ENCODE assay signal across 8 cellular contexts in the genomic region with DNA sequence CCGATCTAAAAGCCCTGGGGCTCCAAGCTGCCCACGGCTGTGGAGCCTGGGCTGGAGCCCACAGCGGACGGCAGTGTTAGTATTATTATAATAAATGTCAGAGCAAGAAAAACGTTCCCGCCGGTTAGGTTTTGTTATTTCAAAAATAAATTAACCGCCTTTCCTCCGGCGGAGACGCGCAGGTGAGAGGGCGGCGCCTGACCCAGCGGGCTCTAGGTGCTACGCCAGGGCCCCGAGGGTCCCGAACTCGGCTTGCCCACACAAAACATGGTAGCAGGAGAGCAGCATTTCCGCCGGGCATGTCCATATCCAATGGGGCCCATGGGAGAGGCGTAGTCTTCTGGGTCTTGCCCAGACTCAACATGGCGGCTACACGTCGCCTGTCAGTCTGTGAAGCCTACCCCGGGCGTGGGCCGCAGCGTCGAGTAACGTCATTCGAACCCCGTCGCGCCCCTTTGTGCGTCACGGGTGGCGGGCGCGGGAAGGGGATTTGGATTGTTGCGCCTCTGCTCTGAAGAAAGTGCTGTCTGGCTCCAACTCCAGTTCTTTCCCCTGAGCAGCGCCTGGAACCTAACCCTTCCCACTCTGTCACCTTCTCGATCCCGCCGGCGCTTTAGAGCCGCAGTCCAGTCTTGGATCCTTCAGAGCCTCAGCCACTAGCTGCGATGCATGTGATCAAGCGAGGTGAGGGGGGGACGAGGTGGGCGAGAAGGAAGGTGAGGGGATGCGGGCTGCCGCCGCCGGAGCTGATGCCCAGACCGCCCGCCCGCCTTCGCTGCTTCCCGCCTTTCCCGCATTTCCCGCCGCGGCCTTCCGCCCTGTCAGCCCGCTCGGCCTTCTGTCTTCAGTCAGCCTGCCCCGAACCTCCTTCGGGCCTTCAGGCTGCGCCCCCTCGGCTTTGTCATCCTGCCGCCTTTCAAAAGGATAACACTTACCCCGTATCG. TPM values are rescaled to one million over a fixed set of nuclear protein-coding genes. Genes with fewer than 3 reads are reported as not detected.
DNase-seq lines count a peak whose midpoint lies in the region; FAIRE-seq and TF ChIP-seq lines count a peak whose summit lies in the region.

A gene (plus strand): TSS at position 452 of the 944 bp plus-strand sequence. CDS start 214 bp downstream, at position 666.

- no peak for FAIRE-seq in frontal cortex (lab: Jason Lieb, UNC)

- peak within 1 kb of the TSS; percentile 91 for H2BK5ac ChIP-seq in neuronal stem cell (ENCODE audit: low read length)

- intact Hi-C loops in activated naive CD4-positive, alpha-beta T cell treated with anti-CD3 and anti-CD28 coated beads for 36 hours (cut with micrococcal nuclease): loop anchor here (1.0 kb wide), 3 partner anchors 240 to 297 kb away; a partner anchor contains a TSS

- H3K79me1 ChIP-seq in neuronal stem cell (ENCODE audit: low read depth, low read length): peaks cover 2% of the 10 kb centered on the region

- no peak within 1 kb of the TSS for H3K4ac ChIP-seq in neuronal stem cell (ENCODE audit: low read length)

- peaks cover 36% of the 10 kb centered on the region for H3K36me3 Mint-ChIP-seq in activated naive CD4-positive, alpha-beta T cell treated with anti-CD3 and anti-CD28 coated beads for 36 hours (ENCODE audit: low read depth)

- H3K4me1 ChIP-seq in neuronal stem cell (ENCODE audit: control insufficient read depth in 2 of 2, insufficient read depth in 1 of 2, low read depth in 1 of 2, low read length in 2 of 2): peaks cover 4 to 7% of the 10 kb centered on the region in 2 donors

- H3K4me1 Mint-ChIP-seq in activated naive CD4-positive, alpha-beta T cell treated with anti-CD3 and anti-CD28 coated beads for 36 hours (ENCODE audit: low read depth): peaks cover 73% of the 10 kb centered on the region

- H3K9ac ChIP-seq in neuronal stem cell (ENCODE audit: low read depth, low read length, poor library complexity): peak within 1 kb of the TSS; percentile 92

- H3K27me3 ChIP-seq in neuronal stem cell (ENCODE audit: control insufficient read depth in 3 of 3, insufficient read depth in 3 of 3, low read depth in 1 of 3, low read length in 3 of 3): no peaks in the 10 kb centered on the region

- peak within 1 kb of the TSS; percentile 91 for H2AFZ ChIP-seq in neuronal stem cell (ENCODE audit: low read length)

- H3K23ac ChIP-seq in neuronal stem cell (ENCODE audit: low read depth, low read length, poor library complexity): peak within 1 kb of the TSS; percentile 52

- DNase-seq in GM03348 (ENCODE audit: low spot score): peak; percentile 96
- DNase-seq in HFF-Myc (ENCODE audit: extremely low read depth, low read depth): peak; percentile 89
- DNase-seq in NAMALWA (ENCODE audit: low spot score): peak; percentile 97
- DNase-seq in SK-N-DZ (ENCODE audit: low spot score): peak; percentile 98
- DNase-seq in activated naive CD4-positive, alpha-beta T cell treated with anti-CD3 and anti-CD28 coated beads for 36 hours: peak; percentile 96
- peak; percentile 83 to 92 for DNase-seq in frontal cortex (ENCODE audit: low spot score in 2 of 2)
- DNase-seq in neuronal stem cell (ENCODE audit: low spot score): peak; percentile 92

- H2BK15ac ChIP-seq in neuronal stem cell (ENCODE audit: low read length): no peak within 1 kb of the TSS

- H4K8ac ChIP-seq in neuronal stem cell (ENCODE audit: low read depth, low read length): no peak within 1 kb of the TSS

- no peak within 1 kb of the TSS for H2BK120ac ChIP-seq in neuronal stem cell (ENCODE audit: low read depth, low read length)

- CTCF ChIA-PET in activated naive CD4-positive, alpha-beta T cell treated with anti-CD3 and anti-CD28 coated beads for 36 hours (lab: Charles Lee): interaction anchor here (0.6 to 1.5 kb wide), 3 partner anchors 23 to 410 kb away, joined by 3 to 4 read pairs (median 4); no protein-coding TSS in a partner anchor

- H2BK12ac ChIP-seq in neuronal stem cell (ENCODE audit: low read length): no peak within 1 kb of the TSS

- H4K91ac ChIP-seq in neuronal stem cell (ENCODE audit: low read depth, low read length, poor library complexity): no peak within 1 kb of the TSS

- H3K27ac ChIP-seq in neuronal stem cell (replicated peaks; ENCODE audit: low read length): peak within 1 kb of the TSS; percentile 91

- peak within 1 kb of the TSS; percentile 97 for H3K18ac ChIP-seq in neuronal stem cell (ENCODE audit: low read length)

- no CpG with 5 or more reads among the region's 74 CpGs for WGBS in neuronal stem cell (ENCODE audit: extremely low coverage in 2 of 2, insufficient read length in 2 of 2, insufficient replicate concordance in 1 of 2), 2 donors

- peak within 1 kb of the TSS; percentile 98 for H3K4me3 Mint-ChIP-seq in activated naive CD4-positive, alpha-beta T cell treated with anti-CD3 and anti-CD28 coated beads for 36 hours

- peak within 1 kb of the TSS; percentile 90 for H3K14ac ChIP-seq in neuronal stem cell (ENCODE audit: low read length)

- H3K9me3 Mint-ChIP-seq in activated naive CD4-positive, alpha-beta T cell treated with anti-CD3 and anti-CD28 coated beads for 36 hours: no peaks in the 10 kb centered on the region

- peaks cover 0 to 40% of the 10 kb centered on the region in 2 donors for H3K36me3 ChIP-seq in neuronal stem cell (replicated peaks in 1 of 2; ENCODE audit: control insufficient read depth in 2 of 2, insufficient read depth in 2 of 2, low read length in 2 of 2)

- H3K4me2 ChIP-seq in neuronal stem cell (ENCODE audit: insufficient read depth, low read length, poor library complexity, severe bottlenecking): peak within 1 kb of the TSS; percentile 74

- no peaks in the 10 kb centered on the region for H3K9me3 ChIP-seq in neuronal stem cell (replicated peaks in 1 of 2; ENCODE audit: control insufficient read depth in 2 of 2, insufficient read depth in 1 of 2, low read depth in 1 of 2, low read length in 2 of 2)

- H3K4me3 ChIP-seq in HFF-Myc (replicated peaks; ENCODE audit: low read depth, low read length): peak within 1 kb of the TSS; percentile 77
- H3K4me3 ChIP-seq in neuronal stem cell (ENCODE audit: low read length in 2 of 2): peak within 1 kb of the TSS; percentile 87 to 90

- no peaks in the 10 kb centered on the region for H3K27me3 Mint-ChIP-seq in activated naive CD4-positive, alpha-beta T cell treated with anti-CD3 and anti-CD28 coated beads for 36 hours (ENCODE audit: low read depth)

- no peak for TF ChIP-seq CTCF in HFF-Myc (IDR thresholded peaks at IDR 0.05; ENCODE audit: low read depth, low read length, missing control alignments)
- no peak for TF ChIP-seq CTCF in subcutaneous adipose tissue (IDR thresholded peaks at IDR 0.05; ENCODE audit: low read depth)

- peak within 1 kb of the TSS; percentile 47 for H2AK5ac ChIP-seq in neuronal stem cell (ENCODE audit: low read depth, low read length)

- peak within 1 kb of the TSS; percentile 97 for H3K27ac Mint-ChIP-seq in activated naive CD4-positive, alpha-beta T cell treated with anti-CD3 and anti-CD28 coated beads for 36 hours

RNA-seq across cellular contexts. Expression of the gene that starts here (rescaled TPM):
- 207 and 257 TPM in 2 replicates for polyA plus RNA-seq in SK-N-DZ (2014; cell fraction: cytosol; rRNA removed)
- polyA plus RNA-seq in SK-N-DZ (2014; cell fraction: nucleus; rRNA removed): 116 and 139 TPM in 2 replicates
- 100 to 1,000 TPM; 296 to 311 TPM for total RNA-seq in activated naive CD4-positive, alpha-beta T cell treated with anti-CD3 and anti-CD28 coated beads for 36 hours
- total RNA-seq in frontal cortex (77.5 TPM), subcutaneous adipose tissue (10 to 100 TPM; 26.0 to 52.4 (median 40.5) TPM)
- polyA plus RNA-seq in neuronal stem cell (2013, experiment 1 of 2): 107 TPM
- 105 TPM for polyA plus RNA-seq in neuronal stem cell (2013, experiment 2 of 2)

Comparison
In these comparisons a context has a peak if more than half of its experiments do, and no peak if none do; other contexts are left out.
1. Peak in every context shown above with its lines: DNase-seq, H3K4me3 ChIP-seq and H3K27ac ChIP-seq.